Comparison of ENCODE assay signal across 1 cellular context in the genomic region with DNA sequence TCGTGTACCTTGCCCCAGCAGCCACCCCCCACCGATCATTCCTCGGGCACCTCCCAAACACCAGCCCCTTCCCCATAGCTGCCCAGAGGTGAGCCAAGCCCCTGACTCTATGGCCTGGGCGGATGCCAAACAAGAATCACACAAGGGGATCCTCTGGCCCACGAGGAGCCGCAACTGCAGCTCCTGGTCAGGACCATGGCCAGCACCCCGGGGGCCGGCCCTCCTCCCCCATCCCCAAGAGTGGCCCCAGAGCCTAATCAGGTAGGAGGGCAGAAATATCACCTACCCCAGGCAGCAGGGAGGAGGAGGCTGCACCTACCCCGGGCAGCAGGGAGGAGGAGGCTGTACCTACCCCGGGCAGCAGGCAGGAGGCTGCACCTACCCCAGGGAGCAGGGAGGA.
TF ChIP-seq lines count a peak whose summit lies in the region.

No MANE protein-coding gene starts in this region.

TF ChIP-seq in K562, 482 proteins besides CTCF, POLR2A, EP300 and RAD21 (continued from another document and continues in another):
- TF ChIP-seq SAFB2 (IDR thresholded peaks at IDR 0.05; ENCODE audit: borderline replicate concordance, low read depth, low read length, severe bottlenecking) (no peak), RBM34 (IDR thresholded peaks at IDR 0.05; ENCODE audit: borderline replicate concordance, insufficient read depth, low read length) (no peak), PCBP1 (IDR thresholded peaks at IDR 0.05; ENCODE audit: low read depth, low read length, poor library complexity, severe bottlenecking) (no peak), ZNF197 (CRISPR knock-in tag; IDR thresholded peaks at IDR 0.05; ENCODE audit: low read depth) (no peak), NFIC (IDR thresholded peaks at IDR 0.05) (peak; percentile 21; the same call in 1 of the 2 replicates), MEIS2 (IDR thresholded peaks at IDR 0.05; ENCODE audit: partially characterized antibody) (no peak), HNRNPH1 (optimal IDR thresholded peaks at IDR 0.05; ENCODE audit: low read depth, low read length) (no peak), SIN3A (IDR thresholded peaks at IDR 0.05; ENCODE audit: borderline replicate concordance in 2 of 2, control insufficient read depth in 1 of 2, low read depth in 2 of 2, low read length in 2 of 2) (peak in 1 of 2 experiments; percentile 36; a peak in 1 of 4 replicates), ZNF263 (CRISPR knock-in tag; IDR thresholded peaks at IDR 0.05; ENCODE audit: borderline replicate concordance) (0 out of 2 replicates have a peak, but pooled peaks have one; percentile 37), IRF2 (CRISPR knock-in tag; IDR thresholded peaks at IDR 0.05) (no peak), PTRF (tag; IDR thresholded peaks at IDR 0.05) (no peak), PTBP1 (IDR thresholded peaks at IDR 0.05; ENCODE audit: low read depth, low read length) (no peak), MECOM (CRISPR knock-in tag; IDR thresholded peaks at IDR 0.05) (no peak), GATAD2B (IDR thresholded peaks at IDR 0.05; ENCODE audit: borderline replicate concordance) (no peak), NR2F6 (CRISPR knock-in tag; IDR thresholded peaks at IDR 0.05) (no peak), NCOA6 (IDR thresholded peaks at IDR 0.05) (no peak), HDAC3 (IDR thresholded peaks at IDR 0.05; ENCODE audit: borderline replicate concordance, partially characterized antibody) (no peak), CXXC5 (CRISPR knock-in tag; IDR thresholded peaks at IDR 0.05) (no peak), KLF16 (IDR thresholded peaks at IDR 0.05) (no peak), SRSF7 (optimal IDR thresholded peaks at IDR 0.05; ENCODE audit: low read depth, low read length) (no peak), ZNF507 (tag; conservative IDR thresholded peaks at IDR 0.05) (no peak), ZNF584 (CRISPR knock-in tag; IDR thresholded peaks at IDR 0.05; ENCODE audit: low read depth) (no peak), OTX1 (CRISPR knock-in tag; IDR thresholded peaks at IDR 0.05) (no peak), TCF3 (CRISPR knock-in tag; IDR thresholded peaks at IDR 0.05) (no peak), EHMT2 (IDR thresholded peaks at IDR 0.05) (peak; percentile 94), HDGF (IDR thresholded peaks at IDR 0.05) (no peak)
- TF ChIP-seq, protein P1, sequence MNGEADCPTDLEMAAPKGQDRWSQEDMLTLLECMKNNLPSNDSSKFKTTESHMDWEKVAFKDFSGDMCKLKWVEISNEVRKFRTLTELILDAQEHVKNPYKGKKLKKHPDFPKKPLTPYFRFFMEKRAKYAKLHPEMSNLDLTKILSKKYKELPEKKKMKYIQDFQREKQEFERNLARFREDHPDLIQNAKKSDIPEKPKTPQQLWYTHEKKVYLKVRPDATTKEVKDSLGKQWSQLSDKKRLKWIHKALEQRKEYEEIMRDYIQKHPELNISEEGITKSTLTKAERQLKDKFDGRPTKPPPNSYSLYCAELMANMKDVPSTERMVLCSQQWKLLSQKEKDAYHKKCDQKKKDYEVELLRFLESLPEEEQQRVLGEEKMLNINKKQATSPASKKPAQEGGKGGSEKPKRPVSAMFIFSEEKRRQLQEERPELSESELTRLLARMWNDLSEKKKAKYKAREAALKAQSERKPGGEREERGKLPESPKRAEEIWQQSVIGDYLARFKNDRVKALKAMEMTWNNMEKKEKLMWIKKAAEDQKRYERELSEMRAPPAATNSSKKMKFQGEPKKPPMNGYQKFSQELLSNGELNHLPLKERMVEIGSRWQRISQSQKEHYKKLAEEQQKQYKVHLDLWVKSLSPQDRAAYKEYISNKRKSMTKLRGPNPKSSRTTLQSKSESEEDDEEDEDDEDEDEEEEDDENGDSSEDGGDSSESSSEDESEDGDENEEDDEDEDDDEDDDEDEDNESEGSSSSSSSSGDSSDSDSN (IDR thresholded peaks at IDR 0.05; ENCODE audit: borderline replicate concordance in 1 of 2, low read depth in 2 of 2, low read length in 2 of 2) = no peak
- TF ChIP-seq, protein P2, sequence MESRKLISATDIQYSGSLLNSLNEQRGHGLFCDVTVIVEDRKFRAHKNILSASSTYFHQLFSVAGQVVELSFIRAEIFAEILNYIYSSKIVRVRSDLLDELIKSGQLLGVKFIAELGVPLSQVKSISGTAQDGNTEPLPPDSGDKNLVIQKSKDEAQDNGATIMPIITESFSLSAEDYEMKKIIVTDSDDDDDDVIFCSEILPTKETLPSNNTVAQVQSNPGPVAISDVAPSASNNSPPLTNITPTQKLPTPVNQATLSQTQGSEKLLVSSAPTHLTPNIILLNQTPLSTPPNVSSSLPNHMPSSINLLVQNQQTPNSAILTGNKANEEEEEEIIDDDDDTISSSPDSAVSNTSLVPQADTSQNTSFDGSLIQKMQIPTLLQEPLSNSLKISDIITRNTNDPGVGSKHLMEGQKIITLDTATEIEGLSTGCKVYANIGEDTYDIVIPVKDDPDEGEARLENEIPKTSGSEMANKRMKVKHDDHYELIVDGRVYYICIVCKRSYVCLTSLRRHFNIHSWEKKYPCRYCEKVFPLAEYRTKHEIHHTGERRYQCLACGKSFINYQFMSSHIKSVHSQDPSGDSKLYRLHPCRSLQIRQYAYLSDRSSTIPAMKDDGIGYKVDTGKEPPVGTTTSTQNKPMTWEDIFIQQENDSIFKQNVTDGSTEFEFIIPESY (CRISPR knock-in tag; IDR thresholded peaks at IDR 0.05) = no peak
- TF ChIP-seq, protein P3, sequence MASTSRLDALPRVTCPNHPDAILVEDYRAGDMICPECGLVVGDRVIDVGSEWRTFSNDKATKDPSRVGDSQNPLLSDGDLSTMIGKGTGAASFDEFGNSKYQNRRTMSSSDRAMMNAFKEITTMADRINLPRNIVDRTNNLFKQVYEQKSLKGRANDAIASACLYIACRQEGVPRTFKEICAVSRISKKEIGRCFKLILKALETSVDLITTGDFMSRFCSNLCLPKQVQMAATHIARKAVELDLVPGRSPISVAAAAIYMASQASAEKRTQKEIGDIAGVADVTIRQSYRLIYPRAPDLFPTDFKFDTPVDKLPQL (IDR thresholded peaks at IDR 0.05; ENCODE audit: extremely low read depth, insufficient read length) = no peak
- TF ChIP-seq, protein P4, sequence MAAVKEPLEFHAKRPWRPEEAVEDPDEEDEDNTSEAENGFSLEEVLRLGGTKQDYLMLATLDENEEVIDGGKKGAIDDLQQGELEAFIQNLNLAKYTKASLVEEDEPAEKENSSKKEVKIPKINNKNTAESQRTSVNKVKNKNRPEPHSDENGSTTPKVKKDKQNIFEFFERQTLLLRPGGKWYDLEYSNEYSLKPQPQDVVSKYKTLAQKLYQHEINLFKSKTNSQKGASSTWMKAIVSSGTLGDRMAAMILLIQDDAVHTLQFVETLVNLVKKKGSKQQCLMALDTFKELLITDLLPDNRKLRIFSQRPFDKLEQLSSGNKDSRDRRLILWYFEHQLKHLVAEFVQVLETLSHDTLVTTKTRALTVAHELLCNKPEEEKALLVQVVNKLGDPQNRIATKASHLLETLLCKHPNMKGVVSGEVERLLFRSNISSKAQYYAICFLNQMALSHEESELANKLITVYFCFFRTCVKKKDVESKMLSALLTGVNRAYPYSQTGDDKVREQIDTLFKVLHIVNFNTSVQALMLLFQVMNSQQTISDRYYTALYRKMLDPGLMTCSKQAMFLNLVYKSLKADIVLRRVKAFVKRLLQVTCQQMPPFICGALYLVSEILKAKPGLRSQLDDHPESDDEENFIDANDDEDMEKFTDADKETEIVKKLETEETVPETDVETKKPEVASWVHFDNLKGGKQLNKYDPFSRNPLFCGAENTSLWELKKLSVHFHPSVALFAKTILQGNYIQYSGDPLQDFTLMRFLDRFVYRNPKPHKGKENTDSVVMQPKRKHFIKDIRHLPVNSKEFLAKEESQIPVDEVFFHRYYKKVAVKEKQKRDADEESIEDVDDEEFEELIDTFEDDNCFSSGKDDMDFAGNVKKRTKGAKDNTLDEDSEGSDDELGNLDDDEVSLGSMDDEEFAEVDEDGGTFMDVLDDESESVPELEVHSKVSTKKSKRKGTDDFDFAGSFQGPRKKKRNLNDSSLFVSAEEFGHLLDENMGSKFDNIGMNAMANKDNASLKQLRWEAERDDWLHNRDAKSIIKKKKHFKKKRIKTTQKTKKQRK (IDR thresholded peaks at IDR 0.05; ENCODE audit: borderline replicate concordance, low read depth, low read length) = no peak
- TF ChIP-seq, protein P5, sequence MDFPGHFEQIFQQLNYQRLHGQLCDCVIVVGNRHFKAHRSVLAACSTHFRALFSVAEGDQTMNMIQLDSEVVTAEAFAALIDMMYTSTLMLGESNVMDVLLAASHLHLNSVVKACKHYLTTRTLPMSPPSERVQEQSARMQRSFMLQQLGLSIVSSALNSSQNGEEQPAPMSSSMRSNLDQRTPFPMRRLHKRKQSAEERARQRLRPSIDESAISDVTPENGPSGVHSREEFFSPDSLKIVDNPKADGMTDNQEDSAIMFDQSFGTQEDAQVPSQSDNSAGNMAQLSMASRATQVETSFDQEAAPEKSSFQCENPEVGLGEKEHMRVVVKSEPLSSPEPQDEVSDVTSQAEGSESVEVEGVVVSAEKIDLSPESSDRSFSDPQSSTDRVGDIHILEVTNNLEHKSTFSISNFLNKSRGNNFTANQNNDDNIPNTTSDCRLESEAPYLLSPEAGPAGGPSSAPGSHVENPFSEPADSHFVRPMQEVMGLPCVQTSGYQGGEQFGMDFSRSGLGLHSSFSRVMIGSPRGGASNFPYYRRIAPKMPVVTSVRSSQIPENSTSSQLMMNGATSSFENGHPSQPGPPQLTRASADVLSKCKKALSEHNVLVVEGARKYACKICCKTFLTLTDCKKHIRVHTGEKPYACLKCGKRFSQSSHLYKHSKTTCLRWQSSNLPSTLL (IDR thresholded peaks at IDR 0.05) = no peak
- TF ChIP-seq, protein P6, sequence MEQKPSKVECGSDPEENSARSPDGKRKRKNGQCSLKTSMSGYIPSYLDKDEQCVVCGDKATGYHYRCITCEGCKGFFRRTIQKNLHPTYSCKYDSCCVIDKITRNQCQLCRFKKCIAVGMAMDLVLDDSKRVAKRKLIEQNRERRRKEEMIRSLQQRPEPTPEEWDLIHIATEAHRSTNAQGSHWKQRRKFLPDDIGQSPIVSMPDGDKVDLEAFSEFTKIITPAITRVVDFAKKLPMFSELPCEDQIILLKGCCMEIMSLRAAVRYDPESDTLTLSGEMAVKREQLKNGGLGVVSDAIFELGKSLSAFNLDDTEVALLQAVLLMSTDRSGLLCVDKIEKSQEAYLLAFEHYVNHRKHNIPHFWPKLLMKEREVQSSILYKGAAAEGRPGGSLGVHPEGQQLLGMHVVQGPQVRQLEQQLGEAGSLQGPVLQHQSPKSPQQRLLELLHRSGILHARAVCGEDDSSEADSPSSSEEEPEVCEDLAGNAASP (IDR thresholded peaks at IDR 0.05) = no peak
- TF ChIP-seq, protein P7, sequence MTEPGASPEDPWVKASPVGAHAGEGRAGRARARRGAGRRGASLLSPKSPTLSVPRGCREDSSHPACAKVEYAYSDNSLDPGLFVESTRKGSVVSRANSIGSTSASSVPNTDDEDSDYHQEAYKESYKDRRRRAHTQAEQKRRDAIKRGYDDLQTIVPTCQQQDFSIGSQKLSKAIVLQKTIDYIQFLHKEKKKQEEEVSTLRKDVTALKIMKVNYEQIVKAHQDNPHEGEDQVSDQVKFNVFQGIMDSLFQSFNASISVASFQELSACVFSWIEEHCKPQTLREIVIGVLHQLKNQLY (CRISPR knock-in tag; conservative IDR thresholded peaks at IDR 0.05) = no peak
- TF ChIP-seq, protein P8, sequence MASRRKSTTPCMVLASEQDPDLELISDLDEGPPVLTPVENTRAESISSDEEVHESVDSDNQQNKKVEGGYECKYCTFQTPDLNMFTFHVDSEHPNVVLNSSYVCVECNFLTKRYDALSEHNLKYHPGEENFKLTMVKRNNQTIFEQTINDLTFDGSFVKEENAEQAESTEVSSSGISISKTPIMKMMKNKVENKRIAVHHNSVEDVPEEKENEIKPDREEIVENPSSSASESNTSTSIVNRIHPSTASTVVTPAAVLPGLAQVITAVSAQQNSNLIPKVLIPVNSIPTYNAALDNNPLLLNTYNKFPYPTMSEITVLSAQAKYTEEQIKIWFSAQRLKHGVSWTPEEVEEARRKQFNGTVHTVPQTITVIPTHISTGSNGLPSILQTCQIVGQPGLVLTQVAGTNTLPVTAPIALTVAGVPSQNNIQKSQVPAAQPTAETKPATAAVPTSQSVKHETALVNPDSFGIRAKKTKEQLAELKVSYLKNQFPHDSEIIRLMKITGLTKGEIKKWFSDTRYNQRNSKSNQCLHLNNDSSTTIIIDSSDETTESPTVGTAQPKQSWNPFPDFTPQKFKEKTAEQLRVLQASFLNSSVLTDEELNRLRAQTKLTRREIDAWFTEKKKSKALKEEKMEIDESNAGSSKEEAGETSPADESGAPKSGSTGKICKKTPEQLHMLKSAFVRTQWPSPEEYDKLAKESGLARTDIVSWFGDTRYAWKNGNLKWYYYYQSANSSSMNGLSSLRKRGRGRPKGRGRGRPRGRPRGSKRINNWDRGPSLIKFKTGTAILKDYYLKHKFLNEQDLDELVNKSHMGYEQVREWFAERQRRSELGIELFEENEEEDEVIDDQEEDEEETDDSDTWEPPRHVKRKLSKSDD (conservative IDR thresholded peaks at IDR 0.05; ENCODE audit: low read length) = no peak
- TF ChIP-seq, protein P9, sequence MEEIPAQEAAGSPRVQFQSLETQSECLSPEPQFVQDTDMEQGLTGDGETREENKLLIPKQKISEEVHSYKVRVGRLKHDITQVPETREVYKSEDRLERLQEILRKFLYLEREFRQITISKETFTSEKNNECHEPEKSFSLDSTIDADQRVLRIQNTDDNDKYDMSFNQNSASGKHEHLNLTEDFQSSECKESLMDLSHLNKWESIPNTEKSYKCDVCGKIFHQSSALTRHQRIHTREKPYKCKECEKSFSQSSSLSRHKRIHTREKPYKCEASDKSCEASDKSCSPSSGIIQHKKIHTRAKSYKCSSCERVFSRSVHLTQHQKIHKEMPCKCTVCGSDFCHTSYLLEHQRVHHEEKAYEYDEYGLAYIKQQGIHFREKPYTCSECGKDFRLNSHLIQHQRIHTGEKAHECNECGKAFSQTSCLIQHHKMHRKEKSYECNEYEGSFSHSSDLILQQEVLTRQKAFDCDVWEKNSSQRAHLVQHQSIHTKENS (CRISPR knock-in tag; IDR thresholded peaks at IDR 0.05) = no peak
- TF ChIP-seq, protein P10, sequence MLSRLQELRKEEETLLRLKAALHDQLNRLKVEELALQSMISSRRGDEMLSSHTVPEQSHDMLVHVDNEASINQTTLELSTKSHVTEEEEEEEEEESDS (CRISPR knock-in tag; IDR thresholded peaks at IDR 0.05) = no peak
- TF ChIP-seq, protein P11, sequence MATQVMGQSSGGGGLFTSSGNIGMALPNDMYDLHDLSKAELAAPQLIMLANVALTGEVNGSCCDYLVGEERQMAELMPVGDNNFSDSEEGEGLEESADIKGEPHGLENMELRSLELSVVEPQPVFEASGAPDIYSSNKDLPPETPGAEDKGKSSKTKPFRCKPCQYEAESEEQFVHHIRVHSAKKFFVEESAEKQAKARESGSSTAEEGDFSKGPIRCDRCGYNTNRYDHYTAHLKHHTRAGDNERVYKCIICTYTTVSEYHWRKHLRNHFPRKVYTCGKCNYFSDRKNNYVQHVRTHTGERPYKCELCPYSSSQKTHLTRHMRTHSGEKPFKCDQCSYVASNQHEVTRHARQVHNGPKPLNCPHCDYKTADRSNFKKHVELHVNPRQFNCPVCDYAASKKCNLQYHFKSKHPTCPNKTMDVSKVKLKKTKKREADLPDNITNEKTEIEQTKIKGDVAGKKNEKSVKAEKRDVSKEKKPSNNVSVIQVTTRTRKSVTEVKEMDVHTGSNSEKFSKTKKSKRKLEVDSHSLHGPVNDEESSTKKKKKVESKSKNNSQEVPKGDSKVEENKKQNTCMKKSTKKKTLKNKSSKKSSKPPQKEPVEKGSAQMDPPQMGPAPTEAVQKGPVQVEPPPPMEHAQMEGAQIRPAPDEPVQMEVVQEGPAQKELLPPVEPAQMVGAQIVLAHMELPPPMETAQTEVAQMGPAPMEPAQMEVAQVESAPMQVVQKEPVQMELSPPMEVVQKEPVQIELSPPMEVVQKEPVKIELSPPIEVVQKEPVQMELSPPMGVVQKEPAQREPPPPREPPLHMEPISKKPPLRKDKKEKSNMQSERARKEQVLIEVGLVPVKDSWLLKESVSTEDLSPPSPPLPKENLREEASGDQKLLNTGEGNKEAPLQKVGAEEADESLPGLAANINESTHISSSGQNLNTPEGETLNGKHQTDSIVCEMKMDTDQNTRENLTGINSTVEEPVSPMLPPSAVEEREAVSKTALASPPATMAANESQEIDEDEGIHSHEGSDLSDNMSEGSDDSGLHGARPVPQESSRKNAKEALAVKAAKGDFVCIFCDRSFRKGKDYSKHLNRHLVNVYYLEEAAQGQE (CRISPR knock-in tag; IDR thresholded peaks at IDR 0.05; ENCODE audit: low read depth) = peak; percentile 95
